14 cellular contexts compared by ENCODE assay signal in the genomic region with DNA sequence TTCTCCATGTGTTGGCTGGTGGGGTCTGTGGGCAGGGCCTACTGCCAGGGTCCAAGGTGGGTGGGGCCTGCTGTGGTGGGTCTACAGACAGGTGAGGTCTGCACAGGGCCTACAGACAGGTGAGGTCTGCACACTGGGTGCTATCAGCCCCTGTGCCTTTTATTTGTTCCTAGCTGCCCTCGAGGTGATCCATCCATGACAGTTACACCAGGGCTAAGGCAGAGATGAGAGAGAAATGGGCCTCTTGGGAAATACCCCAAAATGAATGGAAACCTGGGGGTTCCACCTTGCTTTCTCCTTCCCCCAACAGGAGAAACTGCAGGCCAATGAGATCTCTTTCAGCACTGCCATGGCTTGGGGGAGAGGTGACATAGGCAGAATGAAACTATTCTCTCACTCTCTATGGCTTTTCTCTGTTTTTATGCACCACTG. TPM values are rescaled to one million over a fixed set of nuclear protein-coding genes. Genes with fewer than 3 reads are reported as not detected.
DNase-seq lines count a peak whose midpoint lies in the region; ATAC-seq and TF ChIP-seq lines count a peak whose summit lies in the region.
"Had no signal": no experiment of that assay in that cellular context is flagged by ENCODE, and none has a peak within 500 bp of the region (broad histone marks: within the 10 kb centered on the region; RNA-seq: fewer than 3 reads in every experiment).

No MANE protein-coding gene starts in this region.

- no peak overlapping the region for H3K27ac Mint-ChIP-seq in CD4-positive, alpha-beta T cell

- no peak overlapping the region for H3K4me3 ChIP-seq in GM12864 (ENCODE audit: low read depth, low read length)
- H3K4me3 ChIP-seq: breast epithelium had no signal

- no peak overlapping the region for H3K27ac ChIP-seq in CD4-positive, alpha-beta T cell (ENCODE audit: low read depth, low read length)
- H3K27ac ChIP-seq: breast epithelium had no signal

- DNase-seq in GM12864 (ENCODE audit: low read depth) (peak; percentile 15), Right ventricle myocardium superior (no peak), NOMO-1 treated with DMSO at 0.1 percent for 48 hours (lab: John Stamatoyannopoulos, UW; ENCODE audit: unreplicated experiment) (no peak)
- no peak for DNase-seq in CD4-positive, alpha-beta T cell
- DNase-seq: BE2C, IMR-90, NCI-H1417 had no signal

- H3K4me3 Mint-ChIP-seq in CD4-positive, alpha-beta T cell: no peak overlapping the region

- H3K27me3 ChIP-seq in CD4-positive, alpha-beta T cell (ENCODE audit: control insufficient read depth, insufficient read depth, low read length): no peaks in the 10 kb centered on the region
- H3K27me3 ChIP-seq: BE2C, breast epithelium had no signal

- no peaks in the 10 kb centered on the region for H3K27me3 Mint-ChIP-seq in CD4-positive, alpha-beta T cell

- CTCF ChIA-PET in CD4-positive, alpha-beta T cell (lab: Charles Lee): no interaction called here

- no peaks in the 10 kb centered on the region for H3K4me1 Mint-ChIP-seq in CD4-positive, alpha-beta T cell (ENCODE audit: low read depth)

- TF ChIP-seq CTCF in GM12864 (IDR thresholded peaks at IDR 0.05; ENCODE audit: low read depth, low read length, missing control alignments): no peak
- no peak for TF ChIP-seq CTCF in CD4-positive, alpha-beta T cell (IDR thresholded peaks at IDR 0.05)

- ATAC-seq in GM19025 (IDR thresholded peaks at IDR 0.05; ENCODE audit: low read depth, unreplicated experiment): peak; percentile 75
- peak; percentile 75 for ATAC-seq in HG02623 (IDR thresholded peaks at IDR 0.05; ENCODE audit: unreplicated experiment)
- ATAC-seq in HG03571 (IDR thresholded peaks at IDR 0.05; ENCODE audit: unreplicated experiment): peak; percentile 47
- ATAC-seq in CD4-positive, alpha-beta T cell (ENCODE audit: poor library complexity): no peak
- no peak for ATAC-seq in Right ventricle myocardium superior (ENCODE audit: poor library complexity)
- no peak for ATAC-seq in SK-N-SH treated with all-trans-retinoic acid at 6 μM for 48 hours

- intact Hi-C loops in CD4-positive, alpha-beta T cell (cut with DNase I, micrococcal nuclease): no loop called here
- intact Hi-C loops in Right ventricle myocardium superior (cut with DNase I): no loop called here

- POLR2A ChIA-PET in CD4-positive, alpha-beta T cell (lab: Charles Lee): no interaction called here

- H3K36me3 Mint-ChIP-seq in CD4-positive, alpha-beta T cell (ENCODE audit: low read depth): peaks cover 30% of the 10 kb centered on the region

- H3K9me3 Mint-ChIP-seq in CD4-positive, alpha-beta T cell: peaks cover 10% of the 10 kb centered on the region

- peaks cover 9% of the 10 kb centered on the region for H3K9me3 ChIP-seq in CD4-positive, alpha-beta T cell (ENCODE audit: control insufficient read depth, low read length)

TF ChIP-seq in SK-N-SH treated with all-trans-retinoic acid at 6 μM for 48 hours, 23 proteins besides CTCF, POLR2A, EP300 and RAD21:
- TF ChIP-seq TCF4 (CRISPR knock-in tag; IDR thresholded peaks at IDR 0.05; ENCODE audit: borderline replicate concordance) (no peak), PPARA (CRISPR knock-in tag; IDR thresholded peaks at IDR 0.05; ENCODE audit: borderline replicate concordance) (no peak), GLIS3 (CRISPR knock-in tag; IDR thresholded peaks at IDR 0.05) (no peak), ZFP30 (CRISPR knock-in tag; IDR thresholded peaks at IDR 0.05) (no peak), ZC3H10 (CRISPR knock-in tag; IDR thresholded peaks at IDR 0.05) (no peak), ZNF565 (CRISPR knock-in tag; conservative IDR thresholded peaks at IDR 0.05; ENCODE audit: low read depth) (no peak), CSDC2 (CRISPR knock-in tag; IDR thresholded peaks at IDR 0.05) (no peak), ISL1 (CRISPR knock-in tag; IDR thresholded peaks at IDR 0.05) (no peak), ESRRG (CRISPR knock-in tag; IDR thresholded peaks at IDR 0.05) (no peak), SNAI2 (CRISPR knock-in tag; IDR thresholded peaks at IDR 0.05) (no peak), ZNF8 (CRISPR knock-in tag; IDR thresholded peaks at IDR 0.05) (no peak), RARB (CRISPR knock-in tag; IDR thresholded peaks at IDR 0.05) (no peak)
- TF ChIP-seq, protein P1, sequence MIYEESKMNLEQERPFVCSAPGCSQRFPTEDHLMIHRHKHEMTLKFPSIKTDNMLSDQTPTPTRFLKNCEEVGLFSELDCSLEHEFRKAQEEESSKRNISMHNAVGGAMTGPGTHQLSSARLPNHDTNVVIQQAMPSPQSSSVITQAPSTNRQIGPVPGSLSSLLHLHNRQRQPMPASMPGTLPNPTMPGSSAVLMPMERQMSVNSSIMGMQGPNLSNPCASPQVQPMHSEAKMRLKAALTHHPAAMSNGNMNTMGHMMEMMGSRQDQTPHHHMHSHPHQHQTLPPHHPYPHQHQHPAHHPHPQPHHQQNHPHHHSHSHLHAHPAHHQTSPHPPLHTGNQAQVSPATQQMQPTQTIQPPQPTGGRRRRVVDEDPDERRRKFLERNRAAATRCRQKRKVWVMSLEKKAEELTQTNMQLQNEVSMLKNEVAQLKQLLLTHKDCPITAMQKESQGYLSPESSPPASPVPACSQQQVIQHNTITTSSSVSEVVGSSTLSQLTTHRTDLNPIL (CRISPR knock-in tag; IDR thresholded peaks at IDR 0.05; ENCODE audit: low read depth): no peak

RNA-seq across cellular contexts. Expression of a gene that starts 36.4 kb away (rescaled TPM):
- total RNA-seq in CD4-positive, alpha-beta T cell: not detected
- total RNA-seq in Right ventricle myocardium superior: not detected
- total RNA-seq: breast epithelium, IMR-90, liver, SK-MEL-5 had no signal

RNA-seq across cellular contexts. Expression of a gene that starts 44.6 kb away (rescaled TPM):
- 10 to 100 TPM; 60.7 to 61.3 TPM for total RNA-seq in CD4-positive, alpha-beta T cell
- total RNA-seq in Right ventricle myocardium superior: 16.1 TPM

Comparison
In these comparisons a context has a peak if more than half of its experiments do, and no peak if none do; other contexts are left out.
1. ATAC-seq: peak in GM19025 (single experiment), HG02623 (single experiment) and HG03571 (single experiment); none in CD4-positive, alpha-beta T cell (single experiment), Right ventricle myocardium superior (single experiment) and SK-N-SH treated with all-trans-retinoic acid at 6 μM for 48 hours (single experiment).